Comparison of ENCODE assay signal across 1 cellular context in genomic region chr12:26271889-26272492, GRCh38.
TF ChIP-seq lines count a peak whose summit lies in the region.

No MANE protein-coding gene starts in this region.

TF ChIP-seq in GM12878, 131 proteins besides CTCF, POLR2A, EP300 and RAD21 (continued from another document and continues in another):
- TF ChIP-seq IKZF1 (conservative IDR thresholded peaks at IDR 0.05) (peak; percentile 73), SMARCA5 (IDR thresholded peaks at IDR 0.05) (no peak), GATAD2B (conservative IDR thresholded peaks at IDR 0.05; ENCODE audit: low read depth) (no peak), MTA2 (IDR thresholded peaks at IDR 0.05; ENCODE audit: low read depth) (peak; percentile 48; the same call in 1 of the 2 replicates), JUNB (IDR thresholded peaks at IDR 0.05) (no peak), CREM (IDR thresholded peaks at IDR 0.05; ENCODE audit: low read depth) (no peak; the same call in 1 of the 2 replicates), TBL1XR1 (IDR thresholded peaks at IDR 0.05; ENCODE audit: low read depth, low read length) (0 out of 2 replicates have a peak, but pooled peaks have one; percentile 12), NR2C1 (IDR thresholded peaks at IDR 0.05) (no peak), SIN3A (IDR thresholded peaks at IDR 0.05; ENCODE audit: low read depth, low read length) (peak; percentile 34; the same call in 1 of the 2 replicates), MLLT1 (IDR thresholded peaks at IDR 0.05) (peak; percentile 82; the same call in 1 of the 2 replicates), ZBED1 (IDR thresholded peaks at IDR 0.05; ENCODE audit: borderline replicate concordance) (no peak), ASH2L (IDR thresholded peaks at IDR 0.05; ENCODE audit: borderline replicate concordance, low read depth) (no peak), ZSCAN29 (IDR thresholded peaks at IDR 0.05) (no peak), E2F8 (IDR thresholded peaks at IDR 0.05; ENCODE audit: low read depth, partially characterized antibody) (no peak), BCL11A (IDR thresholded peaks at IDR 0.05; ENCODE audit: low read depth, low read length) (0 out of 2 replicates have a peak, but pooled peaks have one; percentile 19), USF2 (IDR thresholded peaks at IDR 0.05; ENCODE audit: borderline replicate concordance, low read depth, low read length) (no peak), HSF1 (IDR thresholded peaks at IDR 0.05; ENCODE audit: low read depth, low read length) (no peak), STAT1 (conservative IDR thresholded peaks at IDR 0.05) (no peak), BCL3 (IDR thresholded peaks at IDR 0.05; ENCODE audit: borderline replicate concordance, insufficient read depth, low read depth, low read length, poor library complexity, severe bottlenecking) (no peak), LARP7 (IDR thresholded peaks at IDR 0.05) (no peak), SUZ12 (IDR thresholded peaks at IDR 0.05; ENCODE audit: unreplicated experiment) (no peak), MYC (IDR thresholded peaks at IDR 0.05; ENCODE audit: insufficient read depth, insufficient read length, insufficient replicate concordance, low read length, severe bottlenecking) (no peak), IRF5 (IDR thresholded peaks at IDR 0.05; ENCODE audit: borderline replicate concordance) (no peak), RBBP5 (conservative IDR thresholded peaks at IDR 0.05) (no peak), STAT3 (IDR thresholded peaks at IDR 0.05; ENCODE audit: low read depth, low read length) (no peak), REST (IDR thresholded peaks at IDR 0.05; ENCODE audit: low read depth, low read length) (no peak), BHLHE40 (IDR thresholded peaks at IDR 0.05; ENCODE audit: borderline replicate concordance in 1 of 2, low read depth in 2 of 2, low read length in 1 of 2) (peak; percentile 4 to 45; a peak in 2 of 4 replicates), MXI1 (IDR thresholded peaks at IDR 0.05; ENCODE audit: low read depth, low read length) (no peak), SMAD1 (IDR thresholded peaks at IDR 0.05; ENCODE audit: low read depth, partially characterized antibody) (peak; percentile 93), ATF7 (IDR thresholded peaks at IDR 0.05; ENCODE audit: low read depth) (peak; percentile 35; the same call in 1 of the 2 replicates), NRF1 (conservative IDR thresholded peaks at IDR 0.05; ENCODE audit: low read depth, low read length) (no peak), CBFB (IDR thresholded peaks at IDR 0.05; ENCODE audit: low read depth) (no peak), ZNF207 (IDR thresholded peaks at IDR 0.05; ENCODE audit: borderline replicate concordance) (no peak), NBN (IDR thresholded peaks at IDR 0.05) (peak; percentile 55; the same call in 1 of the 2 replicates), TCF12 (IDR thresholded peaks at IDR 0.05; ENCODE audit: low read depth, low read length) (0 out of 2 replicates have a peak, but pooled peaks have one; percentile 1), E2F4 (IDR thresholded peaks at IDR 0.05; ENCODE audit: low read depth, low read length) (no peak), JUND (IDR thresholded peaks at IDR 0.05; ENCODE audit: low read depth, low read length) (no peak), SMAD5 (IDR thresholded peaks at IDR 0.05; ENCODE audit: low read depth) (no peak), FOS (IDR thresholded peaks at IDR 0.05; ENCODE audit: borderline replicate concordance, extremely low read depth, insufficient read length) (no peak), PAX8 (IDR thresholded peaks at IDR 0.05) (no peak), CUX1 (IDR thresholded peaks at IDR 0.05; ENCODE audit: insufficient replicate concordance, low read depth, low read length) (no peak), NFYA (IDR thresholded peaks at IDR 0.05; ENCODE audit: borderline replicate concordance, low read depth, low read length) (no peak)
